38 cellular contexts compared by ENCODE assay signal in the genomic region with DNA sequence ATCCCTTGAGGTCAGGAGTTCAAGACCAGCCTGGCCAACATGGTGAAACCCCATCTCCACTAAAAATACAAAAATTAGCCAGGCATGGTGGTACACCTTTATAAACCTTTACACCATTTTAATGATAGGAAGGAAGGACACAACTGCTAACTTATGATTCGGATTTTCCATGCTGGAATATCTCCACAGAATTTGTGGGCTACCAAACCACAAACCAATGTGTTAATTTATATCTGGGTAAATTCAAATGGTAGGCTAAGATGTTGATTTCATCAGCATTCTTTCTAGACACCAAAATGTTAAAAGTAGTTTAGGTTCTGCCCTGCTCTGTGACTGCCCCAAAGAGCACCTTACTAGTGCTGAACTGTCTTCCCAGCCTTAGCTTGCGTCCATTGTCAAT.
"Had no signal": no experiment of that assay in that cellular context is flagged by ENCODE, and none has a peak within 500 bp of the region (broad histone marks: within the 10 kb centered on the region; RNA-seq: fewer than 3 reads in every experiment).

No MANE protein-coding gene starts in this region.

- H3K4me3 ChIP-seq: Peyer's patch, SJSA1 had no signal

- H3K4me3 Mint-ChIP-seq: activated CD4-positive, alpha-beta T cell treated with anti-CD3 and anti-CD28 coated beads, Interleukin-2, amount 10 ng/mL, durations not matched to agents 7 days and 5 days; activated naive CD8-positive, alpha-beta T cell treated with anti-CD3 and anti-CD28 coated beads for 36 hours; activated T-cell treated with anti-CD3 and anti-CD28 coated beads, Interleukin-2, amount 50 U/mL, for 72 hours; activated T-helper 17 cell treated with anti-CD3 and anti-CD28 coated beads, Interleukin-2, amount 50 U/mL, for 72 hours; brain; T-cell; T-helper 17 cell had no signal

- H3K27me3 ChIP-seq: Peyer's patch, SJSA1 had no signal

- H3K4me1 Mint-ChIP-seq: activated CD4-positive, alpha-beta T cell treated with anti-CD3 and anti-CD28 coated beads, Interleukin-2, amount 10 ng/mL, durations not matched to agents 7 days and 5 days; activated naive CD8-positive, alpha-beta T cell treated with anti-CD3 and anti-CD28 coated beads for 36 hours; activated T-helper 17 cell treated with anti-CD3 and anti-CD28 coated beads, Interleukin-2, amount 50 U/mL, for 72 hours; brain; T-cell; T-helper 17 cell had no signal

- H3K27ac ChIP-seq: Peyer's patch, SJSA1, WERI-Rb-1 had no signal

- DNase-seq: activated CD4-positive, alpha-beta T cell treated with anti-CD3 and anti-CD28 coated beads for 1 hour; activated CD4-positive, alpha-beta T cell treated with anti-CD3 and anti-CD28 coated beads, Interleukin-2, amount 10 ng/mL, durations not matched to agents 7 days and 5 days; activated CD4-positive, alpha-beta T cell treated with anti-CD3 and anti-CD28 coated beads, Interleukin-2, amount 50 U/mL, for 48 hours; activated CD4-positive, CD25-positive, alpha-beta regulatory T cell; activated effector memory CD4-positive, alpha-beta T cell treated with anti-CD3 and anti-CD28 coated beads, Interleukin-2, amount 50 U/mL, for 16 hours; activated naive CD4-positive, alpha-beta T cell; activated naive CD4-positive, alpha-beta T cell treated with anti-CD3 and anti-CD28 coated beads, Interleukin-2, amount 50 U/mL, for 16 hours; activated naive CD8-positive, alpha-beta T cell treated with anti-CD3 and anti-CD28 coated beads for 36 hours; activated T-cell treated with anti-CD3 and anti-CD28 coated beads, Interleukin-2, amount 50 U/mL, for 1 hour; activated T-cell treated with anti-CD3 and anti-CD28 coated beads, Interleukin-2, amount 50 U/mL, for 72 hours; amniotic stem cell; aorta; caudate nucleus; cerebellar nuclear complex; KG1; MM.1S; MV-4-11; NCI-H1092; NCI-H1436 treated with DMSO at 0.1 percent for 48 hours; NCI-H1694 treated with DMSO at 0.1 percent for 48 hours; NCI-H2029; NCI-H2171; NCI-H510A; NCI-H526; NCI-H748 treated with DMSO at 0.1 percent for 48 hours; NK-92 treated with Interleukin-12 subunit alpha and Interleukin-12 subunit beta, amount 100 ng/mL, for 24 hours; PC-3; Peyer's patch; RPMI8226; SHP77 treated with DMSO at 0.1 percent for 48 hours; SK-N-SH; T-cell; T-helper 17 cell; T1000; WERI-Rb-1 had no signal

- ATAC-seq: activated T-cell treated with anti-CD3 and anti-CD28 coated beads, Interleukin-2, amount 50 U/mL, for 72 hours; activated T-helper 17 cell treated with anti-CD3 and anti-CD28 coated beads, Interleukin-2, amount 50 U/mL, for 72 hours; PC-3; T-cell; T-helper 17 cell had no signal

- H3K27me3 Mint-ChIP-seq: activated CD4-positive, alpha-beta T cell treated with anti-CD3 and anti-CD28 coated beads, Interleukin-2, amount 10 ng/mL, durations not matched to agents 7 days and 5 days; activated naive CD8-positive, alpha-beta T cell treated with anti-CD3 and anti-CD28 coated beads for 36 hours; activated T-helper 17 cell treated with anti-CD3 and anti-CD28 coated beads, Interleukin-2, amount 50 U/mL, for 72 hours; brain; T-cell; T-helper 17 cell had no signal

- H3K4me2 ChIP-seq: SK-N-SH had no signal

- H3K36me3 Mint-ChIP-seq: T-cell had no signal

- H3K9me3 Mint-ChIP-seq: activated CD4-positive, alpha-beta T cell treated with anti-CD3 and anti-CD28 coated beads, Interleukin-2, amount 10 ng/mL, durations not matched to agents 7 days and 5 days; activated naive CD8-positive, alpha-beta T cell treated with anti-CD3 and anti-CD28 coated beads for 36 hours; activated T-cell treated with anti-CD3 and anti-CD28 coated beads, Interleukin-2, amount 50 U/mL, for 72 hours; activated T-helper 17 cell treated with anti-CD3 and anti-CD28 coated beads, Interleukin-2, amount 50 U/mL, for 72 hours; brain; T-cell had no signal

- H3K4me1 ChIP-seq: Peyer's patch had no signal

- H3K27ac Mint-ChIP-seq: activated CD4-positive, alpha-beta T cell treated with anti-CD3 and anti-CD28 coated beads, Interleukin-2, amount 10 ng/mL, durations not matched to agents 7 days and 5 days; activated naive CD8-positive, alpha-beta T cell treated with anti-CD3 and anti-CD28 coated beads for 36 hours; activated T-cell treated with anti-CD3 and anti-CD28 coated beads, Interleukin-2, amount 50 U/mL, for 72 hours; activated T-helper 17 cell treated with anti-CD3 and anti-CD28 coated beads, Interleukin-2, amount 50 U/mL, for 72 hours; brain; T-cell; T-helper 17 cell had no signal

- H3K9me2 ChIP-seq: SK-N-SH had no signal

- H3K36me3 ChIP-seq: Peyer's patch had no signal
